Comparison of ENCODE assay signal across 1 cellular context in genomic region chr14:24114536-24115450, GRCh38.
TF ChIP-seq lines count a peak whose summit lies in the region.

TSS of gene DCAF11 (plus strand) at chr14:24114777. CDS start at chr14:24115595, 818 bp downstream.
TSS of gene NRL (minus strand) at chr14:24114949. CDS start at chr14:24082848, 32,101 bp downstream.

TF ChIP-seq in GM12878, 131 proteins besides CTCF, POLR2A, EP300 and RAD21 (continued from another document and continues in another):
- TF ChIP-seq CEBPZ (IDR thresholded peaks at IDR 0.05; ENCODE audit: low read depth, low read length) (peak; percentile 86), RELB (IDR thresholded peaks at IDR 0.05; ENCODE audit: low read depth) (peak; percentile 39; the same call in 1 of the 2 replicates), BCLAF1 (IDR thresholded peaks at IDR 0.05) (no peak), ZBED1 (IDR thresholded peaks at IDR 0.05; ENCODE audit: borderline replicate concordance) (peak; percentile 64; the same call in 1 of the 2 replicates), ZBTB4 (CRISPR knock-in tag; IDR thresholded peaks at IDR 0.05) (no peak), FOXK2 (IDR thresholded peaks at IDR 0.05) (peak; percentile 91), LARP7 (IDR thresholded peaks at IDR 0.05) (no peak), ASH2L (IDR thresholded peaks at IDR 0.05; ENCODE audit: borderline replicate concordance, low read depth) (no peak), RCOR1 (conservative IDR thresholded peaks at IDR 0.05; ENCODE audit: low read depth, low read length) (peak; percentile 22; the same call in 1 of the 2 replicates), HCFC1 (IDR thresholded peaks at IDR 0.05; ENCODE audit: low read length) (no peak; the same call in 1 of the 2 replicates), WRNIP1 (IDR thresholded peaks at IDR 0.05; ENCODE audit: borderline replicate concordance, low read depth, low read length) (0 out of 2 replicates have a peak, but pooled peaks have one; percentile 24), SP1 (IDR thresholded peaks at IDR 0.05; ENCODE audit: low read depth, low read length) (peak; percentile 96), POLR2AphosphoS2 (IDR thresholded peaks at IDR 0.05; ENCODE audit: low read depth, low read length) (no peak; the same call in 1 of the 2 replicates), RAD51 (IDR thresholded peaks at IDR 0.05) (peak; percentile 94), BMI1 (IDR thresholded peaks at IDR 0.05; ENCODE audit: borderline replicate concordance) (no peak), PBX3 (IDR thresholded peaks at IDR 0.05; ENCODE audit: insufficient replicate concordance, low read depth, low read length) (peak; percentile 96), NBN (IDR thresholded peaks at IDR 0.05) (no peak; the same call in none of the 2 replicates), E2F4 (IDR thresholded peaks at IDR 0.05; ENCODE audit: low read depth, low read length) (0 out of 2 replicates have a peak, but pooled peaks have one; percentile 44), TAF1 (IDR thresholded peaks at IDR 0.05; ENCODE audit: borderline replicate concordance, low read depth, low read length) (peak; percentile 25; the same call in 1 of the 2 replicates), E4F1 (IDR thresholded peaks at IDR 0.05; ENCODE audit: borderline replicate concordance, partially characterized antibody) (no peak), SREBF2 (IDR thresholded peaks at IDR 0.05; ENCODE audit: low read length) (peak; percentile 61), MEF2A (IDR thresholded peaks at IDR 0.05; ENCODE audit: insufficient read depth, low read depth, low read length) (no peak), ATF2 (IDR thresholded peaks at IDR 0.05; ENCODE audit: low read length) (no peak), YBX1 (IDR thresholded peaks at IDR 0.05) (no peak), CHD2 (IDR thresholded peaks at IDR 0.05; ENCODE audit: borderline replicate concordance, low read depth, low read length) (peak; percentile 92), GATAD2B (conservative IDR thresholded peaks at IDR 0.05; ENCODE audit: low read depth) (peak; percentile 88), USF2 (IDR thresholded peaks at IDR 0.05; ENCODE audit: borderline replicate concordance, low read depth, low read length) (peak; percentile 78), NKRF (conservative IDR thresholded peaks at IDR 0.05) (peak; percentile 87), GABPA (IDR thresholded peaks at IDR 0.05; ENCODE audit: low read depth) (no peak)
